Comparison of ENCODE assay signal across 35 cellular contexts in the genomic region with DNA sequence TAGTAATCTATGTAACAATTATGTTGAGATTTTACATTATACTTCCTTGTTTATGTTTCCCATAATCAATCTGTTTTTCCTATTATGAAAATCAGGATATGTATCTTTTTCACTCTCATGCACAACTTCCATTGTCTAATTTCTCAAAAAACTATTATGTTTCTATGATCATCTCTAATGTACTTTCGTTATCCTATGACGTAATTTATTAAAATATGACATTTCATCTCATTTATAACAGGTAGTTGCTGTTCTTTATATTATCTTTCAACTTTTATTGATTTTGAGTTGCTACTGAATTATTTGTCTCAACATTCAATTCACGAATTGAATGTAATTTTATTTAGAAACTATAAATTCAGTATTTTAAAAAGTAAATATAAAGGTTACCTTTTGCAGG.
"Had no signal": no experiment of that assay in that cellular context is flagged by ENCODE, and none has a peak within 500 bp of the region (broad histone marks: within the 10 kb centered on the region; RNA-seq: fewer than 3 reads in every experiment).

No MANE protein-coding gene starts in this region.

- DNase-seq: activated B cell treated with CpG ODN at 0.5 μM for 24 hours; activated CD4-positive, alpha-beta memory T cell treated with anti-CD3 and anti-CD28 coated beads for 36 hours; activated CD4-positive, alpha-beta T cell treated with anti-CD3 and anti-CD28 coated beads for 4 hours; activated CD4-positive, alpha-beta T cell treated with anti-CD3 and anti-CD28 coated beads, Interleukin-2, amount 10 ng/mL, durations not matched to agents 24 days and 14 days; activated CD4-positive, alpha-beta T cell treated with anti-CD3 and anti-CD28 coated beads, Interleukin-2, amount 50 U/mL, for 1 hour; activated CD4-positive, alpha-beta T cell treated with anti-CD3 and anti-CD28 coated beads, Interleukin-2, amount 50 U/mL, for 4 hours; activated CD4-positive, CD25-positive, alpha-beta regulatory T cell treated with anti-CD3 and anti-CD28 coated beads, Interleukin-2, amount 50 U/mL, for 72 hours; activated CD8-positive, alpha-beta memory T cell treated with anti-CD3 and anti-CD28 coated beads, Interleukin-2, amount 50 U/mL, for 4 hours; activated CD8-positive, alpha-beta T cell treated with anti-CD3 and anti-CD28 coated beads for 36 hours; activated effector memory CD4-positive, alpha-beta T cell treated with anti-CD3 and anti-CD28 coated beads, Interleukin-2, amount 50 U/mL, for 16 hours; activated gamma-delta T cell treated with Interleukin-2 at 50 U/mL for 16 hours; activated naive CD4-positive, alpha-beta T cell; activated naive CD4-positive, alpha-beta T cell treated with anti-CD3 and anti-CD28 coated beads for 36 hours; activated naive CD4-positive, alpha-beta T cell treated with anti-CD3 and anti-CD28 coated beads, Interleukin-2, amount 50 U/mL, for 16 hours; activated naive CD8-positive, alpha-beta T cell treated with anti-CD3 and anti-CD28 coated beads for 36 hours; activated T-cell treated with anti-CD3 and anti-CD28 coated beads for 4 hours; activated T-cell treated with anti-CD3 and anti-CD28 coated beads, Interleukin-2, amount 50 U/mL, for 1 hour; activated T-cell treated with anti-CD3 and anti-CD28 coated beads, Interleukin-2, amount 50 U/mL, for 4 hours; activated T-cell treated with anti-CD3 and anti-CD28 coated beads, Interleukin-2, amount 50 U/mL, for 72 hours; amygdala; anterior cingulate cortex; body of pancreas; brain microvascular endothelial cell; central memory CD4-positive, alpha-beta T cell; T-helper 1 cell; T-helper 2 cell; T-helper 9 cell had no signal

- H3K9me3 ChIP-seq: ascending aorta, body of pancreas, breast epithelium had no signal

- H3K36me3 Mint-ChIP-seq: activated CD4-positive, alpha-beta memory T cell treated with anti-CD3 and anti-CD28 coated beads for 36 hours; activated naive CD8-positive, alpha-beta T cell treated with anti-CD3 and anti-CD28 coated beads for 36 hours had no signal

- H3K27ac Mint-ChIP-seq: activated B cell treated with CpG ODN at 0.5 μM for 24 hours; activated CD4-positive, alpha-beta memory T cell treated with anti-CD3 and anti-CD28 coated beads for 36 hours; activated CD4-positive, alpha-beta T cell treated with anti-CD3 and anti-CD28 coated beads, Interleukin-2, amount 10 ng/mL, durations not matched to agents 24 days and 14 days; activated CD8-positive, alpha-beta T cell treated with anti-CD3 and anti-CD28 coated beads for 36 hours; activated naive CD4-positive, alpha-beta T cell treated with anti-CD3 and anti-CD28 coated beads for 36 hours; activated naive CD4-positive, alpha-beta T cell treated with anti-CD3 and anti-CD28 coated beads, Interleukin-2, amount 50 U/mL, for 72 hours; activated naive CD8-positive, alpha-beta T cell treated with anti-CD3 and anti-CD28 coated beads for 36 hours; activated T-cell treated with anti-CD3 and anti-CD28 coated beads, Interleukin-2, amount 50 U/mL, for 72 hours; activated T-helper 1 cell treated with anti-CD3 and anti-CD28 coated beads, Interleukin-12 subunit alpha, Interleukin-12 subunit beta, Interleukin-2, Interleukin-4 antibody, amounts not matched to agents 30 ng/mL and 10 ng/mL and 1 ng/mL, durations not matched to agents 14 hours and 24 hours and 36 hours; activated T-helper 17 cell treated with anti-CD3 and anti-CD28 coated beads, Interleukin-2, amount 50 U/mL, for 72 hours; T-helper 1 cell treated with Interleukin-12 subunit alpha and Interleukin-12 subunit beta and Interleukin-4 antibody, amounts not matched to agents 30 μg/mL and 1 μg/mL, for 36 hours; T-helper 2 cell treated with Interferon-gamma antibody and Interleukin-4, amounts not matched to agents 5 μg/mL and 100 μg/mL, for 36 hours had no signal

- H3K27me3 ChIP-seq: ascending aorta, body of pancreas, brain microvascular endothelial cell, breast epithelium had no signal

- H3K27me3 Mint-ChIP-seq: activated B cell treated with CpG ODN at 0.5 μM for 24 hours; activated CD4-positive, alpha-beta memory T cell treated with anti-CD3 and anti-CD28 coated beads for 36 hours; activated CD4-positive, alpha-beta T cell treated with anti-CD3 and anti-CD28 coated beads, Interleukin-2, amount 10 ng/mL, durations not matched to agents 24 days and 14 days; activated CD8-positive, alpha-beta T cell treated with anti-CD3 and anti-CD28 coated beads for 36 hours; activated naive CD8-positive, alpha-beta T cell treated with anti-CD3 and anti-CD28 coated beads for 36 hours; activated T-helper 17 cell treated with anti-CD3 and anti-CD28 coated beads, Interleukin-2, amount 50 U/mL, for 72 hours had no signal

- H3K9me3 Mint-ChIP-seq: activated B cell treated with CpG ODN at 0.5 μM for 24 hours; activated CD4-positive, alpha-beta memory T cell treated with anti-CD3 and anti-CD28 coated beads for 36 hours; activated CD4-positive, alpha-beta T cell treated with anti-CD3 and anti-CD28 coated beads, Interleukin-2, amount 10 ng/mL, durations not matched to agents 24 days and 14 days; activated CD8-positive, alpha-beta T cell treated with anti-CD3 and anti-CD28 coated beads for 36 hours; activated naive CD4-positive, alpha-beta T cell treated with anti-CD3 and anti-CD28 coated beads for 36 hours; activated naive CD8-positive, alpha-beta T cell treated with anti-CD3 and anti-CD28 coated beads for 36 hours; activated T-cell treated with anti-CD3 and anti-CD28 coated beads, Interleukin-2, amount 50 U/mL, for 4 hours; activated T-cell treated with anti-CD3 and anti-CD28 coated beads, Interleukin-2, amount 50 U/mL, for 72 hours; activated T-helper 1 cell treated with anti-CD3 and anti-CD28 coated beads, Interleukin-12 subunit alpha, Interleukin-12 subunit beta, Interleukin-2, Interleukin-4 antibody, amounts not matched to agents 30 ng/mL and 10 ng/mL and 1 ng/mL, durations not matched to agents 14 hours and 24 hours and 36 hours; activated T-helper 17 cell treated with anti-CD3 and anti-CD28 coated beads, Interleukin-2, amount 50 U/mL, for 72 hours; T-helper 1 cell treated with Interleukin-12 subunit alpha and Interleukin-12 subunit beta and Interleukin-4 antibody, amounts not matched to agents 30 μg/mL and 1 μg/mL, for 36 hours; T-helper 2 cell treated with Interferon-gamma antibody and Interleukin-4, amounts not matched to agents 5 μg/mL and 100 μg/mL, for 36 hours had no signal

- H3K36me3 ChIP-seq: ascending aorta, brain microvascular endothelial cell, breast epithelium had no signal

- H3K27ac ChIP-seq: ascending aorta, body of pancreas, brain microvascular endothelial cell, breast epithelium, VCaP had no signal

- ATAC-seq: activated CD8-positive, alpha-beta T cell treated with anti-CD3 and anti-CD28 coated beads for 36 hours; activated naive CD4-positive, alpha-beta T cell treated with anti-CD3 and anti-CD28 coated beads, Interleukin-2, amount 50 U/mL, for 72 hours; activated T-cell treated with anti-CD3 and anti-CD28 coated beads, Interleukin-2, amount 50 U/mL, for 4 hours; activated T-cell treated with anti-CD3 and anti-CD28 coated beads, Interleukin-2, amount 50 U/mL, for 72 hours; activated T-helper 17 cell treated with anti-CD3 and anti-CD28 coated beads, Interleukin-2, amount 50 U/mL, for 72 hours; body of pancreas had no signal

- H3K4me1 ChIP-seq: ascending aorta, body of pancreas, breast epithelium had no signal

- H3K4me3 Mint-ChIP-seq: activated B cell treated with CpG ODN at 0.5 μM for 24 hours; activated CD4-positive, alpha-beta memory T cell treated with anti-CD3 and anti-CD28 coated beads for 36 hours; activated CD4-positive, alpha-beta T cell treated with anti-CD3 and anti-CD28 coated beads, Interleukin-2, amount 10 ng/mL, durations not matched to agents 24 days and 14 days; activated CD8-positive, alpha-beta T cell treated with anti-CD3 and anti-CD28 coated beads for 36 hours; activated naive CD4-positive, alpha-beta T cell treated with anti-CD3 and anti-CD28 coated beads for 36 hours; activated naive CD8-positive, alpha-beta T cell treated with anti-CD3 and anti-CD28 coated beads for 36 hours; activated T-cell treated with anti-CD3 and anti-CD28 coated beads, Interleukin-2, amount 50 U/mL, for 4 hours; activated T-cell treated with anti-CD3 and anti-CD28 coated beads, Interleukin-2, amount 50 U/mL, for 72 hours; activated T-helper 1 cell treated with anti-CD3 and anti-CD28 coated beads, Interleukin-12 subunit alpha, Interleukin-12 subunit beta, Interleukin-2, Interleukin-4 antibody, amounts not matched to agents 30 ng/mL and 10 ng/mL and 1 ng/mL, durations not matched to agents 14 hours and 24 hours and 36 hours; activated T-helper 17 cell treated with anti-CD3 and anti-CD28 coated beads, Interleukin-2, amount 50 U/mL, for 72 hours; T-helper 1 cell treated with Interleukin-12 subunit alpha and Interleukin-12 subunit beta and Interleukin-4 antibody, amounts not matched to agents 30 μg/mL and 1 μg/mL, for 36 hours; T-helper 2 cell treated with Interferon-gamma antibody and Interleukin-4, amounts not matched to agents 5 μg/mL and 100 μg/mL, for 36 hours had no signal

- H3K4me1 Mint-ChIP-seq: activated B cell treated with CpG ODN at 0.5 μM for 24 hours; activated CD4-positive, alpha-beta T cell treated with anti-CD3 and anti-CD28 coated beads, Interleukin-2, amount 10 ng/mL, durations not matched to agents 24 days and 14 days; activated naive CD8-positive, alpha-beta T cell treated with anti-CD3 and anti-CD28 coated beads for 36 hours; activated T-helper 17 cell treated with anti-CD3 and anti-CD28 coated beads, Interleukin-2, amount 50 U/mL, for 72 hours had no signal

- H3K4me3 ChIP-seq: ascending aorta, body of pancreas, breast epithelium had no signal
